ENCODE assay signal across 14 cellular contexts in genomic region chr15:101105059-101105851, GRCh38.
DNase-seq lines count a peak whose midpoint lies in the region; ATAC-seq lines count a peak whose summit lies in the region.
"Had no signal": no experiment of that assay in that cellular context is flagged by ENCODE, and none has a peak within 500 bp of the region (broad histone marks: within the 10 kb centered on the region; RNA-seq: fewer than 3 reads in every experiment).

No MANE protein-coding gene starts in this region.

- no peak for ATAC-seq in HG03045 (IDR thresholded peaks at IDR 0.05; ENCODE audit: unreplicated experiment)

- 77 to 79% methylated on average over 6 to 7 of the region's 7 CpGs for WGBS in mesodermal cell (ENCODE audit: insufficient coverage in 2 of 2), 2 experiments

- peaks cover 16% of the 10 kb centered on the region for H3K4me1 ChIP-seq in mesodermal cell (ENCODE audit: control insufficient read depth, insufficient read depth, low read length, poor library complexity, severe bottlenecking)

- DNase-seq in DMS79 treated with DMSO at 0.1 percent for 48 hours (lab: John Stamatoyannopoulos, UW) (peak; percentile 28), M059J (ENCODE audit: low read depth) (peak; percentile 76), cerebellar cortex (ENCODE audit: low spot score) (peak; percentile 17), T-helper 1 cell (no peak)
- DNase-seq in activated CD8-positive, alpha-beta memory T cell treated with anti-CD3 and anti-CD28 coated beads, Interleukin-2, amount 50 U/mL, for 48 hours = no peak
- no peak for DNase-seq in stimulated activated CD4-positive, alpha-beta T cell treated with anti-CD3 and anti-CD28 coated beads, Interleukin-2, amount 100 ng/mL, for 48 hours
- DNase-seq: activated B cell treated with CpG ODN at 0.5 μM for 24 hours; activated T-cell treated with anti-CD3 and anti-CD28 coated beads, Interleukin-2, amount 50 U/mL, for 1 hour; naive B cell; NCI-H2081 treated with DMSO at 0.1 percent for 48 hours; stimulated activated CD8-positive, alpha-beta memory T cell treated with anti-CD3 and anti-CD28 coated beads, Interleukin-4, amount 100 ng/mL, for 48 hours had no signal

- no peaks in the 10 kb centered on the region for H3K9me3 ChIP-seq in mesodermal cell (ENCODE audit: control insufficient read depth, low read length)

- no peak overlapping the region for H3K4me3 ChIP-seq in mesodermal cell (ENCODE audit: extremely low read depth, insufficient read depth, low read length, poor library complexity, severe bottlenecking)
- H3K4me3 ChIP-seq: BLaER1 had no signal

- H3K27ac ChIP-seq in mesodermal cell (ENCODE audit: low read depth, low read length, severe bottlenecking) = peak overlapping the region; percentile 81
- H3K27ac ChIP-seq: BLaER1 had no signal

- H3K36me3 ChIP-seq in mesodermal cell (ENCODE audit: control insufficient read depth, insufficient read depth, low read length) = no peaks in the 10 kb centered on the region
- H3K36me3 ChIP-seq: BLaER1 had no signal

Comparison
In these comparisons a context has a peak if more than half of its experiments do, and no peak if none do; other contexts are left out.
1. DNase-seq: peak in DMS79 treated with DMSO at 0.1 percent for 48 hours (single experiment), M059J (single experiment) and cerebellar cortex (single experiment); none in activated CD8-positive, alpha-beta memory T cell treated with anti-CD3 and anti-CD28 coated beads, Interleukin-2, amount 50 U/mL, for 48 hours (single experiment), T-helper 1 cell (0 of 5) and stimulated activated CD4-positive, alpha-beta T cell treated with anti-CD3 and anti-CD28 coated beads, Interleukin-2, amount 100 ng/mL, for 48 hours (0 of 2).